In the genomic region with DNA sequence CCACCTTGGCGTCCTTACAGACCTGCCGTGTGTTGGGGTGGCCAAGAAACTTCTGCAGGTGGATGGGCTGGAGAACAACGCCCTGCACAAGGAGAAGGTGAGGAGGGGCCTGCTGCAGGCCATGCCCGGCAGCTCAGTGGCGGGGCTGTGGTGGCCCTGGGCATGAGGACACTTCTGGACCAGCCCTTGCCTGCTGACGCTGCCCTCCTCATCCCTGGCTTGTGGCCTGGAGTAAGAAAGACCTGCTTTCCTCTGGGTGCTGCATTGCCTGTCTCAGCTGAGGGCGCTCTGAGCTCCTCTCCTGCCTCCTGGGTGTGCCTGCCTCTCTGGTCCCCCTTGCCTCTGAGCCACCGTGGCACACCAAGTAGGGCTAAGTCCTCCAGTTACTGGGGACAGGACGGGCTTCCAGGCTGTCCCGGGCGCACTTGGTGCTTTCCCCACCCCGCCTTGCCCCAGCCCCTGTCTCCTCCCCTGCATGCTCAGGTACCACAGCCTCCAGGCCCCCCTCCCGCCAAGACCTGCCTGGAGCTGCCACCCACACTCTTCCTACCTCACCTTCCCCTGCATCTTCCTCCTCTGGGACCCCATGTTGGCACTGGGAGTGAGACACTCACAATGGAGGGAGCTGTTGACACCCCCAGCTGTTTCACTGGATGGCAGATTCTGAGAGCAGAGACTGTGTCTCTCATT, we compare ENCODE assay signal across 32 cellular contexts. TPM values are rescaled to one million over a fixed set of nuclear protein-coding genes. Genes with fewer than 3 reads are reported as not detected.
DNase-seq lines count a peak whose midpoint lies in the region; ATAC-seq, FAIRE-seq and TF ChIP-seq lines count a peak whose summit lies in the region.
"Had no signal": no experiment of that assay in that cellular context is flagged by ENCODE, and none has a peak within 500 bp of the region (broad histone marks: within the 10 kb centered on the region; RNA-seq: fewer than 3 reads in every experiment).

No MANE protein-coding gene starts in this region.

- H3K4me1 Mint-ChIP-seq in activated T-cell treated with anti-CD3 and anti-CD28 coated beads, Interleukin-2, amount 50 U/mL, for 24 hours (ENCODE audit: low read depth), result peaks cover 14% of the 10 kb centered on the region
- peaks cover 38% of the 10 kb centered on the region for H3K4me1 Mint-ChIP-seq in stimulated activated memory B cell treated with anti-CD40 and anti-IgM and Interleukin-4, amounts not matched to agents 10 μg/mL and 1 μg/mL and 100 μg/mL, for 72 hours

- no peak for TF ChIP-seq CTCF in kidney (IDR thresholded peaks at IDR 0.05; ENCODE audit: borderline replicate concordance, extremely low read depth, insufficient read depth)

- no peak for DNase-seq in activated T-cell treated with anti-CD3 and anti-CD28 coated beads, Interleukin-2, amount 50 U/mL, for 24 hours
- no peak for DNase-seq in activated T-cell treated with anti-CD3 and anti-CD28 coated beads, Interleukin-2, amount 50 U/mL, for 1 hour
- DNase-seq in H54 (ENCODE audit: insufficient read length, low spot score) (no peak), kidney (peak; percentile 52), OCI-M2 (lab: John Stamatoyannopoulos, UW; ENCODE audit: unreplicated experiment) (no peak), NCI-H128 (lab: John Stamatoyannopoulos, UW; ENCODE audit: unreplicated experiment) (no peak)
- DNase-seq: activated CD4-positive, alpha-beta T cell treated with anti-CD3 and anti-CD28 coated beads for 48 hours; AML-193; DMS79 treated with DMSO at 0.1 percent for 48 hours; effector memory CD8-positive, alpha-beta T cell; GF-D8; Karpas-422; kidney glomerular epithelial cell; NCI-H146; NCI-H524 treated with DMSO at 0.1 percent for 48 hours; PC-3; stimulated activated naive CD8-positive, alpha-beta T cell treated with anti-CD3 and anti-CD28 coated beads, Interleukin-15, Interleukin-2, amounts not matched to agents 100 U/mL and 50 U/mL, for 24 hours; T-helper 9 cell; testis had no signal

- ATAC-seq in stimulated activated memory B cell treated with anti-CD40 and anti-IgM and Interleukin-4, amounts not matched to agents 10 μg/mL and 1 μg/mL and 100 μg/mL, for 72 hours, result no peak
- no peak for ATAC-seq in GM19455 (IDR thresholded peaks at IDR 0.05; ENCODE audit: unreplicated experiment)
- ATAC-seq: A549; PC-3; stimulated activated naive CD8-positive, alpha-beta T cell treated with anti-CD3 and anti-CD28 coated beads, Interleukin-15, Interleukin-2, amounts not matched to agents 100 U/mL and 50 U/mL, for 24 hours had no signal

- FAIRE-seq in H54 (lab: Jason Lieb, UNC), result no peak
- FAIRE-seq in kidney (lab: Jason Lieb, UNC), result no peak
- FAIRE-seq: A549 had no signal

- 0 out of 2 replicates have a peak, but pooled peaks have one; percentile 3 for TF ChIP-seq POLR2A in H54 (IDR thresholded peaks at IDR 0.05; ENCODE audit: low read depth, low read length)

- no peaks in the 10 kb centered on the region for H3K9me3 Mint-ChIP-seq in activated T-cell treated with anti-CD3 and anti-CD28 coated beads, Interleukin-2, amount 50 U/mL, for 24 hours
- no peaks in the 10 kb centered on the region for H3K9me3 Mint-ChIP-seq in stimulated activated memory B cell treated with anti-CD40 and anti-IgM and Interleukin-4, amounts not matched to agents 10 μg/mL and 1 μg/mL and 100 μg/mL, for 72 hours
- H3K9me3 Mint-ChIP-seq: effector memory CD8-positive, alpha-beta T cell; neural progenitor cell had no signal

- H3K27ac ChIP-seq in kidney (ENCODE audit: low read depth in 2 of 2, low read length in 2 of 2), result no peak overlapping the region
- H3K27ac ChIP-seq: A549, ascending aorta, cardiac muscle cell, coronary artery, heart left ventricle, HL-60, neural progenitor cell, testis, uterus, VCaP had no signal

- H3K9ac ChIP-seq in kidney (ENCODE audit: low read length in 2 of 2), result no peak overlapping the region
- H3K9ac ChIP-seq: neural progenitor cell had no signal

- H3K4me3 ChIP-seq in kidney (ENCODE audit: low read length in 2 of 2), result no peak overlapping the region
- H3K4me3 ChIP-seq: A549, ascending aorta, cardiac muscle cell, coronary artery, heart left ventricle, neural progenitor cell, testis, uterus had no signal

- peaks cover 4% of the 10 kb centered on the region for H3K36me3 Mint-ChIP-seq in activated T-cell treated with anti-CD3 and anti-CD28 coated beads, Interleukin-2, amount 50 U/mL, for 24 hours (ENCODE audit: low read depth)
- peaks cover 10% of the 10 kb centered on the region for H3K36me3 Mint-ChIP-seq in stimulated activated memory B cell treated with anti-CD40 and anti-IgM and Interleukin-4, amounts not matched to agents 10 μg/mL and 1 μg/mL and 100 μg/mL, for 72 hours

- peak overlapping the region; percentile 10 for H3K27ac Mint-ChIP-seq in activated T-cell treated with anti-CD3 and anti-CD28 coated beads, Interleukin-2, amount 50 U/mL, for 24 hours
- peak overlapping the region; percentile 8 for H3K27ac Mint-ChIP-seq in stimulated activated memory B cell treated with anti-CD40 and anti-IgM and Interleukin-4, amounts not matched to agents 10 μg/mL and 1 μg/mL and 100 μg/mL, for 72 hours
- H3K27ac Mint-ChIP-seq: activated naive CD8-positive, alpha-beta T cell; neural progenitor cell had no signal

- no peak overlapping the region for H3K4me3 Mint-ChIP-seq in activated T-cell treated with anti-CD3 and anti-CD28 coated beads, Interleukin-2, amount 50 U/mL, for 24 hours
- no peak overlapping the region for H3K4me3 Mint-ChIP-seq in stimulated activated memory B cell treated with anti-CD40 and anti-IgM and Interleukin-4, amounts not matched to agents 10 μg/mL and 1 μg/mL and 100 μg/mL, for 72 hours
- H3K4me3 Mint-ChIP-seq: activated naive CD8-positive, alpha-beta T cell; neural progenitor cell had no signal

- no peaks in the 10 kb centered on the region for H3K9me3 ChIP-seq in kidney (ENCODE audit: control insufficient read depth in 1 of 2, low read length in 2 of 2)
- H3K9me3 ChIP-seq: A549, ascending aorta, heart left ventricle, testis, uterus had no signal

- peaks cover 4% of the 10 kb centered on the region for H3K27me3 Mint-ChIP-seq in activated T-cell treated with anti-CD3 and anti-CD28 coated beads, Interleukin-2, amount 50 U/mL, for 24 hours
- no peaks in the 10 kb centered on the region for H3K27me3 Mint-ChIP-seq in stimulated activated memory B cell treated with anti-CD40 and anti-IgM and Interleukin-4, amounts not matched to agents 10 μg/mL and 1 μg/mL and 100 μg/mL, for 72 hours
- H3K27me3 Mint-ChIP-seq: activated naive CD8-positive, alpha-beta T cell; effector memory CD8-positive, alpha-beta T cell had no signal

- H3K36me3 ChIP-seq in kidney (ENCODE audit: control insufficient read depth in 1 of 2, insufficient read depth in 2 of 2, low read length in 2 of 2), result peaks cover 0 to 3% of the 10 kb centered on the region in 2 donors
- H3K36me3 ChIP-seq: cardiac muscle cell, neural progenitor cell, uterus had no signal

- intact Hi-C loops in kidney (cut with DNase I), result loop anchor here (10.0 kb wide), 2 partner anchors 151 to 541 kb away; no protein-coding TSS in a partner anchor

- H3K4me1 ChIP-seq in kidney (ENCODE audit: control insufficient read depth in 1 of 2, insufficient read depth in 1 of 2, low read depth in 1 of 2, low read length in 2 of 2), result peaks cover 0 to 5% of the 10 kb centered on the region in 2 donors
- H3K4me1 ChIP-seq: testis, uterus had no signal

RNA-seq across cellular contexts. Expression of a gene that starts 8.7 kb away (rescaled TPM):
- 28.0 TPM for total RNA-seq in kidney
- polyA plus RNA-seq in kidney (ENCODE audit: insufficient read depth, low read depth, low replicate concordance), result 20.3 TPM

RNA-seq across cellular contexts. Expression of a gene that starts 52.7 kb away (rescaled TPM):
- total RNA-seq in kidney, result 0.31 TPM
- polyA plus RNA-seq in kidney (ENCODE audit: insufficient read depth, low read depth, low replicate concordance), result 0.39 TPM
- total RNA-seq: ascending aorta, cardiac muscle cell, Right ventricle myocardium superior had no signal
- polyA plus RNA-seq: cardiac muscle cell had no signal
